ENCODE assay signal across 41 cellular contexts in the genomic region with DNA sequence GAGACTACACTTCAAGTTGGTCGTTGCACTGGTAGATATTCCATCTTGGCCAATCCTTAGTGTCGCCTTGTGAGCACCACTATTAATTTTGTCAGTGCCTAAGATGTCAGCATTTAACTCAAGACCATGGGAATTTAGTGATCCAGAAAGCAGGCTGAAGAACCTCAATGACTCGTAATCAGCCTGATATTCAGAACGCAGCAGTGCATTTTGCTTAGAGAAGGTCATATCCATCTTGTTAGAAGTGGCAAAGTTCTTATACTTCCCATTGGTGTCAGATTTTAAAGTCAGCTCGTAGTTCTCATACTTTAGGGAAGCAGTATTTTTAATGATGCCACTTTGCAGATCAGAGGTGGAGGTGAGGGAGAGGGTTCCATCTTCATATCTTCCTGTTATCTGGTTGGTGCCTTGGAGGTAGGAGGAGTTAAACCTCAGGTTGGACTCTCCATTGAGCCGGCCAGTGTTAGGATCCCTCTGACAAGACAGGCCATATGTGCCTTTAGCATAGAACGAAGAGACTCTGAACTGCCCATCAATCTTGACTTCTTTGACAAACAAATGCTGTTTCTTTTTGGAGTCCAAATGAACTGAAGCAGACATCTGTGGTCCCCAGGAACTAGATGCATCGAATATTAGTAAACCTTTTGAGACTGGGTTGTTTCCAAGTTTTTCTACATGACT. TPM values are rescaled to one million over a fixed set of nuclear protein-coding genes. Genes with fewer than 3 reads are reported as not detected.
"Had no signal": no experiment of that assay in that cellular context is flagged by ENCODE, and none has a peak within 500 bp of the region (broad histone marks: within the 10 kb centered on the region; RNA-seq: fewer than 3 reads in every experiment).

No MANE protein-coding gene starts in this region.

- DNase-seq: activated effector memory CD4-positive, alpha-beta T cell treated with anti-CD3 and anti-CD28 coated beads, Interleukin-2, amount 50 U/mL, for 16 hours; activated effector memory CD4-positive, alpha-beta T cell treated with Interleukin-2 at 50 U/mL for 16 hours; activated gamma-delta T cell; activated gamma-delta T cell treated with Interleukin-2 at 50 U/mL for 16 hours; activated naive CD4-positive, alpha-beta T cell; activated naive CD4-positive, alpha-beta T cell treated with anti-CD3 and anti-CD28 coated beads for 36 hours; activated naive CD4-positive, alpha-beta T cell treated with anti-CD3 and anti-CD28 coated beads, Interleukin-2, amount 10 ng/mL, durations not matched to agents 7 days and 5 days; activated naive CD4-positive, alpha-beta T cell treated with anti-CD3 and anti-CD28 coated beads, Interleukin-2, amount 50 U/mL, for 16 hours; activated naive CD4-positive, alpha-beta T cell treated with Interleukin-2 at 50 U/mL for 16 hours; activated naive CD8-positive, alpha-beta T cell treated with anti-CD3 and anti-CD28 coated beads for 36 hours; activated naive CD8-positive, alpha-beta T cell treated with anti-CD3 and anti-CD28 coated beads, Interleukin-2, amount 10 ng/mL, durations not matched to agents 7 days and 5 days; activated naive CD8-positive, alpha-beta T cell treated with anti-CD3 and anti-CD28 coated beads, Interleukin-2, amount 50 U/mL, for 24 hours; activated T-cell treated with anti-CD3 and anti-CD28 coated beads for 4 hours; activated T-cell treated with anti-CD3 and anti-CD28 coated beads, Interleukin-2, amount 50 U/mL, for 1 hour; activated T-cell treated with anti-CD3 and anti-CD28 coated beads, Interleukin-2, amount 50 U/mL, for 24 hours; activated T-cell treated with anti-CD3 and anti-CD28 coated beads, Interleukin-2, amount 50 U/mL, for 4 hours; activated T-cell treated with anti-CD3 and anti-CD28 coated beads, Interleukin-2, amount 50 U/mL, for 48 hours; activated T-cell treated with anti-CD3 and anti-CD28 coated beads, Interleukin-2, amount 50 U/mL, for 72 hours; adrenal gland; amniotic stem cell; amygdala; anterior cingulate cortex; aorta; body of pancreas; brain microvascular endothelial cell; caudate nucleus; central memory CD4-positive, alpha-beta T cell; cerebellar nuclear complex had no signal

- H3K9me3 Mint-ChIP-seq: activated naive CD4-positive, alpha-beta T cell treated with anti-CD3 and anti-CD28 coated beads for 36 hours; activated naive CD4-positive, alpha-beta T cell treated with anti-CD3 and anti-CD28 coated beads, Interleukin-2, amount 10 ng/mL, durations not matched to agents 7 days and 5 days; activated naive CD4-positive, alpha-beta T cell treated with anti-CD3 and anti-CD28 coated beads, Interleukin-2, amount 50 U/mL, for 24 hours; activated naive CD4-positive, alpha-beta T cell treated with anti-CD3 and anti-CD28 coated beads, Interleukin-2, amount 50 U/mL, for 72 hours; activated naive CD8-positive, alpha-beta T cell treated with anti-CD3 and anti-CD28 coated beads for 36 hours; activated naive CD8-positive, alpha-beta T cell treated with anti-CD3 and anti-CD28 coated beads, Interleukin-2, amount 10 ng/mL, durations not matched to agents 7 days and 5 days; activated naive CD8-positive, alpha-beta T cell treated with anti-CD3 and anti-CD28 coated beads, Interleukin-2, amount 50 U/mL, for 24 hours; activated T-cell treated with anti-CD3 and anti-CD28 coated beads, Interleukin-2, amount 50 U/mL, for 24 hours; activated T-cell treated with anti-CD3 and anti-CD28 coated beads, Interleukin-2, amount 50 U/mL, for 4 hours; activated T-cell treated with anti-CD3 and anti-CD28 coated beads, Interleukin-2, amount 50 U/mL, for 72 hours; activated T-helper 1 cell treated with anti-CD3 and anti-CD28 coated beads, Interleukin-12 subunit alpha, Interleukin-12 subunit beta, Interleukin-2, Interleukin-4 antibody, amounts not matched to agents 30 ng/mL and 10 ng/mL and 1 ng/mL, durations not matched to agents 14 hours and 24 hours and 36 hours; activated T-helper 17 cell treated with anti-CD3 and anti-CD28 coated beads, Interleukin-2, amount 50 U/mL, for 72 hours; activated T-helper 2 cell treated with anti-CD3 and anti-CD28 coated beads, Interferon-gamma antibody, Interleukin-2, Interleukin-4, amounts not matched to agents 10 μg/mL and 5 μg/mL and 100 μg/mL, durations not matched to agents 14 hours and 24 hours and 36 hours; brain; central memory CD8-positive, alpha-beta T cell had no signal

- H3K9me3 ChIP-seq: adrenal gland, body of pancreas, breast epithelium had no signal

- H3K27ac Mint-ChIP-seq: activated naive CD4-positive, alpha-beta T cell treated with anti-CD3 and anti-CD28 coated beads for 36 hours; activated naive CD4-positive, alpha-beta T cell treated with anti-CD3 and anti-CD28 coated beads, Interleukin-2, amount 10 ng/mL, durations not matched to agents 7 days and 5 days; activated naive CD4-positive, alpha-beta T cell treated with anti-CD3 and anti-CD28 coated beads, Interleukin-2, amount 50 U/mL, for 24 hours; activated naive CD4-positive, alpha-beta T cell treated with anti-CD3 and anti-CD28 coated beads, Interleukin-2, amount 50 U/mL, for 72 hours; activated naive CD8-positive, alpha-beta T cell; activated naive CD8-positive, alpha-beta T cell treated with anti-CD3 and anti-CD28 coated beads for 36 hours; activated naive CD8-positive, alpha-beta T cell treated with anti-CD3 and anti-CD28 coated beads, Interleukin-2, amount 10 ng/mL, durations not matched to agents 7 days and 5 days; activated naive CD8-positive, alpha-beta T cell treated with anti-CD3 and anti-CD28 coated beads, Interleukin-2, amount 50 U/mL, for 24 hours; activated T-cell treated with anti-CD3 and anti-CD28 coated beads, Interleukin-2, amount 50 U/mL, for 24 hours; activated T-cell treated with anti-CD3 and anti-CD28 coated beads, Interleukin-2, amount 50 U/mL, for 72 hours; activated T-helper 1 cell treated with anti-CD3 and anti-CD28 coated beads, Interleukin-12 subunit alpha, Interleukin-12 subunit beta, Interleukin-2, Interleukin-4 antibody, amounts not matched to agents 30 ng/mL and 10 ng/mL and 1 ng/mL, durations not matched to agents 14 hours and 24 hours and 36 hours; activated T-helper 17 cell treated with anti-CD3 and anti-CD28 coated beads, Interleukin-2, amount 50 U/mL, for 72 hours; activated T-helper 2 cell treated with anti-CD3 and anti-CD28 coated beads, Interferon-gamma antibody, Interleukin-2, Interleukin-4, amounts not matched to agents 10 μg/mL and 5 μg/mL and 100 μg/mL, durations not matched to agents 14 hours and 24 hours and 36 hours; brain had no signal

- H3K27ac ChIP-seq: adrenal gland, ascending aorta, body of pancreas, brain microvascular endothelial cell, breast epithelium, cardiac muscle cell had no signal

- H3K36me3 Mint-ChIP-seq: activated naive CD4-positive, alpha-beta T cell treated with anti-CD3 and anti-CD28 coated beads, Interleukin-2, amount 10 ng/mL, durations not matched to agents 7 days and 5 days; activated naive CD4-positive, alpha-beta T cell treated with anti-CD3 and anti-CD28 coated beads, Interleukin-2, amount 50 U/mL, for 24 hours; activated naive CD4-positive, alpha-beta T cell treated with anti-CD3 and anti-CD28 coated beads, Interleukin-2, amount 50 U/mL, for 72 hours; activated naive CD8-positive, alpha-beta T cell; activated naive CD8-positive, alpha-beta T cell treated with anti-CD3 and anti-CD28 coated beads for 36 hours; activated naive CD8-positive, alpha-beta T cell treated with anti-CD3 and anti-CD28 coated beads, Interleukin-2, amount 10 ng/mL, durations not matched to agents 7 days and 5 days; brain had no signal

- H3K27me3 Mint-ChIP-seq: activated naive CD8-positive, alpha-beta T cell treated with anti-CD3 and anti-CD28 coated beads, Interleukin-2, amount 10 ng/mL, durations not matched to agents 7 days and 5 days had no signal

- H3K4me3 ChIP-seq: adrenal gland, ascending aorta, body of pancreas, breast epithelium, cardiac muscle cell had no signal

- FAIRE-seq: astrocyte, bronchial epithelial cell had no signal

- H3K36me3 ChIP-seq: adrenal gland, brain microvascular endothelial cell, breast epithelium, cardiac muscle cell had no signal

- H3K27me3 ChIP-seq: adrenal gland, ascending aorta, brain microvascular endothelial cell, breast epithelium, cardiac muscle cell had no signal

- H3K4me3 Mint-ChIP-seq: activated naive CD4-positive, alpha-beta T cell treated with anti-CD3 and anti-CD28 coated beads for 36 hours; activated naive CD4-positive, alpha-beta T cell treated with anti-CD3 and anti-CD28 coated beads, Interleukin-2, amount 10 ng/mL, durations not matched to agents 7 days and 5 days; activated naive CD4-positive, alpha-beta T cell treated with anti-CD3 and anti-CD28 coated beads, Interleukin-2, amount 50 U/mL, for 24 hours; activated naive CD8-positive, alpha-beta T cell; activated naive CD8-positive, alpha-beta T cell treated with anti-CD3 and anti-CD28 coated beads for 36 hours; activated naive CD8-positive, alpha-beta T cell treated with anti-CD3 and anti-CD28 coated beads, Interleukin-2, amount 10 ng/mL, durations not matched to agents 7 days and 5 days; activated naive CD8-positive, alpha-beta T cell treated with anti-CD3 and anti-CD28 coated beads, Interleukin-2, amount 50 U/mL, for 24 hours; activated T-cell treated with anti-CD3 and anti-CD28 coated beads, Interleukin-2, amount 50 U/mL, for 24 hours; activated T-cell treated with anti-CD3 and anti-CD28 coated beads, Interleukin-2, amount 50 U/mL, for 4 hours; activated T-cell treated with anti-CD3 and anti-CD28 coated beads, Interleukin-2, amount 50 U/mL, for 72 hours; activated T-helper 1 cell treated with anti-CD3 and anti-CD28 coated beads, Interleukin-12 subunit alpha, Interleukin-12 subunit beta, Interleukin-2, Interleukin-4 antibody, amounts not matched to agents 30 ng/mL and 10 ng/mL and 1 ng/mL, durations not matched to agents 14 hours and 24 hours and 36 hours; activated T-helper 17 cell treated with anti-CD3 and anti-CD28 coated beads, Interleukin-2, amount 50 U/mL, for 72 hours; brain; central memory CD8-positive, alpha-beta T cell had no signal

- H3K4me1 ChIP-seq: adrenal gland, ascending aorta, body of pancreas, breast epithelium had no signal

- ATAC-seq: activated naive CD4-positive, alpha-beta T cell treated with anti-CD3 and anti-CD28 coated beads, Interleukin-2, amount 50 U/mL, for 72 hours; activated naive CD8-positive, alpha-beta T cell treated with anti-CD3 and anti-CD28 coated beads, Interleukin-2, amount 50 U/mL, for 24 hours; activated T-cell treated with anti-CD3 and anti-CD28 coated beads, Interleukin-2, amount 50 U/mL, for 4 hours; activated T-cell treated with anti-CD3 and anti-CD28 coated beads, Interleukin-2, amount 50 U/mL, for 72 hours; activated T-helper 17 cell treated with anti-CD3 and anti-CD28 coated beads, Interleukin-2, amount 50 U/mL, for 72 hours; body of pancreas had no signal

- H3K4me1 Mint-ChIP-seq: activated naive CD4-positive, alpha-beta T cell treated with anti-CD3 and anti-CD28 coated beads, Interleukin-2, amount 10 ng/mL, durations not matched to agents 7 days and 5 days; activated naive CD4-positive, alpha-beta T cell treated with anti-CD3 and anti-CD28 coated beads, Interleukin-2, amount 50 U/mL, for 24 hours; activated naive CD8-positive, alpha-beta T cell treated with anti-CD3 and anti-CD28 coated beads for 36 hours; activated naive CD8-positive, alpha-beta T cell treated with anti-CD3 and anti-CD28 coated beads, Interleukin-2, amount 10 ng/mL, durations not matched to agents 7 days and 5 days; activated naive CD8-positive, alpha-beta T cell treated with anti-CD3 and anti-CD28 coated beads, Interleukin-2, amount 50 U/mL, for 24 hours; activated T-helper 17 cell treated with anti-CD3 and anti-CD28 coated beads, Interleukin-2, amount 50 U/mL, for 72 hours; brain; central memory CD8-positive, alpha-beta T cell had no signal

RNA-seq across cellular contexts. Expression of a gene that starts 31.9 kb away (rescaled TPM):
- total RNA-seq: activated naive CD4-positive, alpha-beta T cell treated with anti-CD3 and anti-CD28 coated beads for 36 hours; activated naive CD4-positive, alpha-beta T cell treated with anti-CD3 and anti-CD28 coated beads, Interleukin-2, amount 50 U/mL, for 72 hours; activated naive CD8-positive, alpha-beta T cell treated with anti-CD3 and anti-CD28 coated beads for 36 hours; activated naive CD8-positive, alpha-beta T cell treated with anti-CD3 and anti-CD28 coated beads, Interleukin-2, amount 10 ng/mL, durations not matched to agents 7 days and 5 days; activated T-cell treated with anti-CD3 and anti-CD28 coated beads, Interleukin-2, amount 50 U/mL, for 72 hours; activated T-helper 1 cell treated with anti-CD3 and anti-CD28 coated beads, Interleukin-12 subunit alpha, Interleukin-12 subunit beta, Interleukin-2, Interleukin-4 antibody, amounts not matched to agents 30 ng/mL and 10 ng/mL and 1 ng/mL, durations not matched to agents 14 hours and 24 hours and 36 hours; activated T-helper 17 cell treated with anti-CD3 and anti-CD28 coated beads, Interleukin-2, amount 50 U/mL, for 72 hours; activated T-helper 2 cell treated with anti-CD3 and anti-CD28 coated beads, Interferon-gamma antibody, Interleukin-2, Interleukin-4, amounts not matched to agents 10 μg/mL and 5 μg/mL and 100 μg/mL, durations not matched to agents 14 hours and 24 hours and 36 hours had no signal
